ENCODE assay signal across 8 cellular contexts in genomic region chr5:151659001-151659754, GRCh38. TPM values are rescaled to one million over a fixed set of nuclear protein-coding genes. Genes with fewer than 3 reads are reported as not detected.
DNase-seq lines count a peak whose midpoint lies in the region; ATAC-seq and TF ChIP-seq lines count a peak whose summit lies in the region.

No MANE protein-coding gene starts in this region.

- no peak overlapping the region for H3K4me3 ChIP-seq in coronary artery
- H3K4me3 ChIP-seq in right lobe of liver = no peak overlapping the region

- TF ChIP-seq POLR2A in right lobe of liver (IDR thresholded peaks at IDR 0.05) = no peak

- no peaks in the 10 kb centered on the region for H3K27me3 ChIP-seq in right lobe of liver

- ATAC-seq in GM19043 (IDR thresholded peaks at IDR 0.05; ENCODE audit: low read depth, unreplicated experiment) (peak; percentile 53), HG03342 (IDR thresholded peaks at IDR 0.05; ENCODE audit: unreplicated experiment) (peak; percentile 61), right lobe of liver (peak; percentile 92 to 94 (median 93))

- H3K36me3 ChIP-seq in right lobe of liver = no peaks in the 10 kb centered on the region

- H3K27ac ChIP-seq in coronary artery (peak overlapping the region; percentile 27 to 65), right lobe of liver (no peak overlapping the region)

- no peaks in the 10 kb centered on the region for H3K9me3 ChIP-seq in right lobe of liver

- DNase-seq in Ammon's horn (ENCODE audit: low spot score) = peak; percentile 89
- DNase-seq in NCI-H510A (lab: John Stamatoyannopoulos, UW) = peak; percentile 21
- peak; percentile 87 for DNase-seq in activated CD4-positive, alpha-beta T cell treated with anti-CD3 and anti-CD28 coated beads for 48 hours
- peak; percentile 91 for DNase-seq in coronary artery (ENCODE audit: low spot score)
- peak; percentile 80 to 85 (median 83) for DNase-seq in right lobe of liver
- peak; percentile 61 to 82 (median 64) for DNase-seq in stimulated activated CD4-positive, alpha-beta T cell treated with anti-CD3 and anti-CD28 coated beads, TNF-alpha, amount 100 ng/mL, for 24 hours (ENCODE audit: low read depth in 3 of 3)

- intact Hi-C loops in right lobe of liver (cut with DNase I) = loop anchor here in 1 of 2 donors (10.0 kb wide), 1 partner anchor 86 kb away; no protein-coding TSS in a partner anchor

- peak; percentile 89 for TF ChIP-seq CTCF in coronary artery (IDR thresholded peaks at IDR 0.05)
- peak; percentile 75 to 87 (median 86) for TF ChIP-seq CTCF in right lobe of liver (IDR thresholded peaks at IDR 0.05)

- 54% methylated on average over 3 of the region's 10 CpGs for WGBS in right lobe of liver (ENCODE audit: insufficient coverage, low coverage, low lambda C conversion rate, missing lambda C conversion rate)

- H3K4me1 ChIP-seq in right lobe of liver = peaks cover 0 to 9% (median 0%) of the 10 kb centered on the region in 4 donors

RNA-seq across cellular contexts. Expression of gene SPARC, which starts 27.5 kb away (rescaled TPM):
- total RNA-seq in right lobe of liver = 100 to 1,000 TPM in 4 of 6 experiments, 10 to 100 TPM in 2; 62.2 to 277 (median 109) TPM

Comparison
In these comparisons a context has a peak if more than half of its experiments do, and no peak if none do; other contexts are left out.
1. DNase-seq: peak in every context shown above with its lines; median percentile 91 in coronary artery; 89 in Ammon's horn; 87 in activated CD4-positive, alpha-beta T cell treated with anti-CD3 and anti-CD28 coated beads for 48 hours; 83 in right lobe of liver; 64 in stimulated activated CD4-positive, alpha-beta T cell treated with anti-CD3 and anti-CD28 coated beads, TNF-alpha, amount 100 ng/mL, for 24 hours; 21 in NCI-H510A.
2. H3K27ac ChIP-seq: peak in coronary artery (2 of 2); none in right lobe of liver (0 of 3).
3. Peak in every context shown above with its lines, with median percentiles within 50 percentile points of each other: ATAC-seq.